ENCODE assay signal across 9 cellular contexts in the genomic region with DNA sequence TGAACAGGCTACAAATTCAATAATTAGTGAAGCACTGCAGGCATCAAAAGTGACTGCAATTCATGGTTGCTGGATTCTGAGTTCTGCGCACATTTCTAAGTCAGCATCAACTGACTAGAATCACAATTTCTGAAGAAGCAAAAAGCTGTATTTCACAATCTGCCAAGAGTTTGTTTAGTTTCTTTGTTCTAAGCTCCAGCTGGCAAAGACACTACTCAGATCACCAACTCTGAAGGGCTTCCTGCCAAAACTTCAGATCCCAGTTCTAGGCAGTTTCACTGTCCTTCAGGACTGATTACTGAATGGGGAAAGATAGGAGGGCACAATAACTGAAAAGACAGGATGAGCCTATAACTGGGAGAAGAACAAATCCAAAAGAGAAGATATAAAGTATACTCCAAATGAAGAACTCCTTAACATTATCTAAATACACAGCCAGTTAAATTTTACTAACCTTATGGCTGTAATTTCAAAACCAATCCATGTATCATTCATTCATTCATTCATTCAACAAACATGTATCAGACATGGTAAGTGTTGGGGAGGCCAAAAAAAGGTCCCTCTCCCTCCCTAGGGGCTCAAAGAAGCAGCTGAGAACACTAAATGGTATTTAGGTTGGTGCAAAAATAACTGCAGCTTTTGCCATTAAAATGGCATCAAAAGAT. TPM values are rescaled to one million over a fixed set of nuclear protein-coding genes. Genes with fewer than 3 reads are reported as not detected.
DNase-seq lines count a peak whose midpoint lies in the region; ATAC-seq, FAIRE-seq and TF ChIP-seq lines count a peak whose summit lies in the region.
"Had no signal": no experiment of that assay in that cellular context is flagged by ENCODE, and none has a peak within 500 bp of the region (broad histone marks: within the 10 kb centered on the region; RNA-seq: fewer than 3 reads in every experiment).

No MANE protein-coding gene starts in this region.

- no peaks in the 10 kb centered on the region for H3K27me3 Mint-ChIP-seq in astrocyte (ENCODE audit: low read depth, unreplicated experiment)
- peaks cover 86% of the 10 kb centered on the region for H3K27me3 Mint-ChIP-seq in activated naive CD8-positive, alpha-beta T cell treated with anti-CD3 and anti-CD28 coated beads for 36 hours

- H3K4me2 ChIP-seq in astrocyte (ENCODE audit: low read length), result peak overlapping the region; percentile 46

- intact Hi-C loops in Right ventricle myocardium superior (cut with DNase I) (no loop called here), pancreas (cut with DNase I) (loop anchor here in 1 of 3 donors (10.0 kb wide), 1 partner anchor 50 kb away; no protein-coding TSS in a partner anchor)

- peaks cover 97% of the 10 kb centered on the region for H3K79me2 ChIP-seq in astrocyte (ENCODE audit: insufficient read depth, low read length)

- H3K4me1 Mint-ChIP-seq in astrocyte (ENCODE audit: low read depth, unreplicated experiment), result peaks cover 33% of the 10 kb centered on the region
- H3K4me1 Mint-ChIP-seq in activated naive CD8-positive, alpha-beta T cell treated with anti-CD3 and anti-CD28 coated beads for 36 hours, result no peaks in the 10 kb centered on the region

- ATAC-seq in Right ventricle myocardium superior (ENCODE audit: poor library complexity) (peak; percentile 90), pancreas (peak; percentile 67 to 95 (median 90)), HG03457 (IDR thresholded peaks at IDR 0.05; ENCODE audit: unreplicated experiment) (no peak), GM21717 (IDR thresholded peaks at IDR 0.05; ENCODE audit: unreplicated experiment) (no peak)

- no peak overlapping the region for H3K4me3 Mint-ChIP-seq in astrocyte (ENCODE audit: unreplicated experiment)
- H3K4me3 Mint-ChIP-seq in activated naive CD8-positive, alpha-beta T cell treated with anti-CD3 and anti-CD28 coated beads for 36 hours, result no peak overlapping the region

- H3K36me3 ChIP-seq in astrocyte (ENCODE audit: insufficient read depth, low read length) (no peaks in the 10 kb centered on the region), pancreas (no peaks in the 10 kb centered on the region)

- peaks cover 8% of the 10 kb centered on the region for H3K4me1 ChIP-seq in astrocyte (ENCODE audit: insufficient read depth, low read length)
- H3K4me1 ChIP-seq in pancreas, result peaks cover 11 to 40% (median 32%) of the 10 kb centered on the region in 3 donors

- peaks cover 4% of the 10 kb centered on the region for H3K36me3 Mint-ChIP-seq in astrocyte (ENCODE audit: low read depth, unreplicated experiment)
- peaks cover 1% of the 10 kb centered on the region for H3K36me3 Mint-ChIP-seq in activated naive CD8-positive, alpha-beta T cell treated with anti-CD3 and anti-CD28 coated beads for 36 hours

- no peak overlapping the region for H3K9ac ChIP-seq in astrocyte (ENCODE audit: low read length)

- H3K9me3 ChIP-seq in astrocyte (ENCODE audit: insufficient read depth, low read depth, low read length) (no peaks in the 10 kb centered on the region), pancreas (no peaks in the 10 kb centered on the region)

- no peaks in the 10 kb centered on the region for H3K9me3 Mint-ChIP-seq in astrocyte (ENCODE audit: unreplicated experiment)
- H3K9me3 Mint-ChIP-seq in activated naive CD8-positive, alpha-beta T cell treated with anti-CD3 and anti-CD28 coated beads for 36 hours, result no peaks in the 10 kb centered on the region

- 5 to 11% methylated on average over 1 of the region's 1 CpG for WGBS in pancreas, 2 donors

- DNase-seq in EH (ENCODE audit: low read depth) (peak; percentile 79), astrocyte (ENCODE audit: low read depth) (peak; percentile 72), Right ventricle myocardium superior (no peak), pancreas (peak in 2 of 6 donors; percentile 21 to 50), T1000 (lab: John Stamatoyannopoulos, UW) (no peak)
- no peak for DNase-seq in activated naive CD8-positive, alpha-beta T cell treated with anti-CD3 and anti-CD28 coated beads for 36 hours
- DNase-seq: activated CD4-positive, CD25-positive, alpha-beta regulatory T cell treated with anti-CD3 and anti-CD28 coated beads, Interleukin-2, amount 50 U/mL, for 72 hours had no signal

- H3K27ac Mint-ChIP-seq in astrocyte (ENCODE audit: unreplicated experiment), result no peak overlapping the region
- H3K27ac Mint-ChIP-seq in activated naive CD8-positive, alpha-beta T cell treated with anti-CD3 and anti-CD28 coated beads for 36 hours, result no peak overlapping the region

- peaks cover 95% of the 10 kb centered on the region for H4K20me1 ChIP-seq in astrocyte (ENCODE audit: insufficient read depth, low read length)

- H3K27me3 ChIP-seq in astrocyte (ENCODE audit: insufficient read depth, low read length) (no peaks in the 10 kb centered on the region), pancreas (no peaks in the 10 kb centered on the region)

- FAIRE-seq in astrocyte (lab: Jason Lieb, UNC), result peak; percentile 23
- peak; percentile 83 for FAIRE-seq in pancreas (lab: Jason Lieb, UNC)

- H3K4me3 ChIP-seq in astrocyte (ENCODE audit: insufficient read depth, low read depth, low read length) (no peak overlapping the region), pancreas (no peak overlapping the region)

- H2AFZ ChIP-seq in astrocyte (ENCODE audit: low read depth, low read length), result no peak overlapping the region

- TF ChIP-seq CTCF in astrocyte (IDR thresholded peaks at IDR 0.05; ENCODE audit: insufficient read depth, low read depth, low read length), result no peak
- TF ChIP-seq CTCF in pancreas (IDR thresholded peaks at IDR 0.05), result no peak

- H3K27ac ChIP-seq in astrocyte (ENCODE audit: low read depth, low read length), result no peak overlapping the region
- peak overlapping the region in 2 of 4 donors; percentile 16 to 24 for H3K27ac ChIP-seq in pancreas

RNA-seq across cellular contexts. Expression of gene TJP1, which starts 17.1 kb away (rescaled TPM):
- total RNA-seq in astrocyte, result 118 and 137 TPM in 2 replicates
- total RNA-seq in Right ventricle myocardium superior, result 104 TPM
- 10 to 100 TPM; 35.5 to 80.0 (median 41.3) TPM for total RNA-seq in pancreas
- 10 to 100 TPM; 14.7 to 17.4 TPM for polyA plus RNA-seq in pancreas
- not detected for total RNA-seq in activated naive CD8-positive, alpha-beta T cell treated with anti-CD3 and anti-CD28 coated beads for 36 hours

Comparison
In these comparisons a context has a peak if more than half of its experiments do, and no peak if none do; other contexts are left out.
1. DNase-seq: peak in EH (single experiment) and astrocyte (single experiment); none in Right ventricle myocardium superior (single experiment), activated naive CD8-positive, alpha-beta T cell treated with anti-CD3 and anti-CD28 coated beads for 36 hours (single experiment) and T1000 (single experiment).
2. ATAC-seq: peak in Right ventricle myocardium superior (single experiment) and pancreas (4 of 4); none in HG03457 (single experiment) and GM21717 (single experiment).
3. RNA of gene TJP1, which starts 17.1 kb away (total RNA-seq): 118 to 137 TPM in astrocyte, 104 TPM in Right ventricle myocardium superior (single experiment) and 35.5 to 80.0 TPM in pancreas; not detected in activated naive CD8-positive, alpha-beta T cell treated with anti-CD3 and anti-CD28 coated beads for 36 hours; every median in the first group is over 10 times any median in the second.